ENCODE assay signal across 1 cellular context in the genomic region with DNA sequence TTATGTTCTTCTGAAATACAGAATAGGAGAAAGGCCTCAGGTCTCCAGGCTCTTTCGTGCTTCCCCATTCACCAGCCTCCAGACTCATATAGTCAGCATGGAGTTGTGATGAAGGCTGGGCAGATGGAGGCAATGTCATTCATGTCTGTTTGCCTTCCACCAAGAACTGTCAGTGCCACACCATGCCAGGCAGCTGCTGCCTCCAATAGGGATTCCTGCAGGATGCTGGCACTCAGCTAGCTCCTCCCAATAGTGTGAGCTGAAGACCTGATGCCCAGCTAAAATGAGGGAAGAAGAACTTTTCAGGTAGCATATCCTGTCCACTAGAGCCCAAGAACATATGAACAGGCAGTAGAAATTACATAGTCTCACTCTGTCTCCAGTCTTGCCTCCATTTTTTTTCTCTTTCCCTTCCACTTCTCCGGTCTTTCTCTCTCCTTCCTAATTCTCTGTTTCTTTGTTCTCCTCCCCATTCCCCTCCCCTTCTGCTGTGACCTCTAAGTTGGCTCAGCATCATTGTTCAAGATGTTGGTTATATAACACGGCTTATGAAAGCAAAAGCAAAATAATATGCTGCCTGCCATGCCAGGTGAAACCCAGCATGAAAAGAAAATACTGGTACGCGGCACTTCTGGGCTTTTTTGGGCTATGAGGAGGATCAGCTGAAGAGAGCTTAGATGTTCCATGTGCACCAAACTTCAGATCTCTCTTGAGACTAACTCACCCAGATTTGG.
TF ChIP-seq lines count a peak whose summit lies in the region.

No MANE protein-coding gene starts in this region.

TF ChIP-seq in H1, 55 proteins besides CTCF, POLR2A, EP300 and RAD21:
- TF ChIP-seq TAF1 (IDR thresholded peaks at IDR 0.05; ENCODE audit: low read depth, low read length), result no peak
- no peak for TF ChIP-seq CEBPB (IDR thresholded peaks at IDR 0.05; ENCODE audit: low read depth, low read length)
- TF ChIP-seq RXRA (IDR thresholded peaks at IDR 0.05; ENCODE audit: insufficient read depth, low read depth, low read length), result no peak
- no peak for TF ChIP-seq RFX5 (IDR thresholded peaks at IDR 0.05; ENCODE audit: borderline replicate concordance, low read depth, low read length)
- no peak for TF ChIP-seq MAFK (IDR thresholded peaks at IDR 0.05; ENCODE audit: low read depth, low read length)
- TF ChIP-seq RNF2 (IDR thresholded peaks at IDR 0.05; ENCODE audit: borderline replicate concordance, low read depth, low read length, missing control alignments, poor library complexity, severe bottlenecking), result no peak
- TF ChIP-seq SUZ12 (IDR thresholded peaks at IDR 0.05; ENCODE audit: low read length), result no peak
- TF ChIP-seq SRF (IDR thresholded peaks at IDR 0.05; ENCODE audit: low read depth, low read length), result no peak
- TF ChIP-seq GTF2F1 (IDR thresholded peaks at IDR 0.05; ENCODE audit: borderline replicate concordance, low read depth, low read length), result no peak
- TF ChIP-seq SP1 (IDR thresholded peaks at IDR 0.05; ENCODE audit: low read depth, low read length), result no peak
- no peak for TF ChIP-seq JUND (IDR thresholded peaks at IDR 0.05; ENCODE audit: low read length)
- TF ChIP-seq EZH2 (IDR thresholded peaks at IDR 0.05; ENCODE audit: low read depth, low read length, severe bottlenecking), result no peak
- TF ChIP-seq NANOG (IDR thresholded peaks at IDR 0.05; ENCODE audit: insufficient read depth, low read depth, low read length, poor library complexity, severe bottlenecking), result no peak
- TF ChIP-seq CBX5 (IDR thresholded peaks at IDR 0.05; ENCODE audit: low read depth, low read length), result no peak
